ENCODE assay signal across 8 cellular contexts in genomic region chr5:172420215-172420934, GRCh38. TPM values are rescaled to one million over a fixed set of nuclear protein-coding genes. Genes with fewer than 3 reads are reported as not detected.
DNase-seq lines count a peak whose midpoint lies in the region; ATAC-seq, FAIRE-seq and TF ChIP-seq lines count a peak whose summit lies in the region.

No MANE protein-coding gene starts in this region.

- DNase-seq in G401 (ENCODE audit: low spot score) (peak; percentile 89), NCI-H1694 treated with DMSO at 0.1 percent for 48 hours (lab: John Stamatoyannopoulos, UW) (peak; percentile 21), cardiac fibroblast (ENCODE audit: low read depth in 2 of 2) (peak; percentile 87 to 98), HepG2 (ENCODE audit: low spot score) (peak; percentile 91), amniotic stem cell (lab: John Stamatoyannopoulos, UW) (no peak), NCI-H2227 (lab: John Stamatoyannopoulos, UW; ENCODE audit: unreplicated experiment) (no peak), NCI-H1092 treated with DMSO at 0.1 percent for 48 hours (lab: John Stamatoyannopoulos, UW) (no peak)

- peak; percentile 92 for ATAC-seq in HepG2

- H3K4me2 ChIP-seq in HepG2 (ENCODE audit: low read depth, low read length), result peak overlapping the region; percentile 55

- POLR2A ChIA-PET in HepG2 (lab: Yijun Ruan, JAX), result no interaction called here

- in situ Hi-C loops in G401 (cut with HindIII; ENCODE audit: low sequenced_read_pairs), result no loop called here
- in situ Hi-C loops in HepG2 (cut with HindIII; ENCODE audit: extremely low pct_ligation_motif_present, low pct_unique_long_range_greater_than_20kb), result no loop called here

- H3K4me1 ChIP-seq in HepG2 (ENCODE audit: insufficient read depth, low read length) (peaks cover 58% of the 10 kb centered on the region), thymus (ENCODE audit: control insufficient read depth, insufficient read depth, low read length) (no peaks in the 10 kb centered on the region)

- H3K36me3 ChIP-seq in HepG2 (replicated peaks in 1 of 2; ENCODE audit: control insufficient read depth in 1 of 2, insufficient read depth in 2 of 2, low read length in 2 of 2) (no peaks in the 10 kb centered on the region; a peak in 1 of 5 replicates), thymus (ENCODE audit: control insufficient read depth, insufficient read depth) (no peaks in the 10 kb centered on the region)

- 15% methylated on average over 10 of the region's 10 CpGs for WGBS in HepG2 (ENCODE audit: low lambda C conversion rate)
- 88% methylated on average over 10 of the region's 10 CpGs for WGBS in thymus

- no peak for TF ChIP-seq RAD21 in HepG2 (CRISPR knock-in tag; IDR thresholded peaks at IDR 0.05)

- no peaks in the 10 kb centered on the region for H3K9me3 ChIP-seq in HepG2 (ENCODE audit: low read length)
- no peaks in the 10 kb centered on the region for H3K9me3 ChIP-seq in thymus (ENCODE audit: control insufficient read depth)

- intact Hi-C loops in HepG2 (cut with micrococcal nuclease; ENCODE audit: unreplicated experiment), result no loop called here

- FAIRE-seq in HepG2 (lab: Jason Lieb, UNC), result peak; percentile 96

- CTCF ChIA-PET in HepG2 (lab: Yijun Ruan, JAX; ENCODE audit: low intra/inter-chr PET ratio, low total read pairs), result no interaction called here

- TSS peak; percentile 47 for BruUV-seq in HepG2 (replicated peaks; lab: Mats Ljungman, UMichigan)

- no peak for TF ChIP-seq EP300 in HepG2 (IDR thresholded peaks at IDR 0.05; ENCODE audit: low read depth in 2 of 2, low read length in 2 of 2)
- TF ChIP-seq EP300 in HepG2 (CRISPR knock-in tag; IDR thresholded peaks at IDR 0.05; ENCODE audit: borderline replicate concordance), result no peak

- H3K27me3 ChIP-seq in HepG2 (ENCODE audit: control insufficient read depth in 1 of 2, insufficient read depth in 2 of 2, low read length in 2 of 2), result no peaks in the 10 kb centered on the region
- H3K27me3 ChIP-seq in thymus (ENCODE audit: control insufficient read depth, insufficient read depth), result no peaks in the 10 kb centered on the region

- H2AFZ ChIP-seq in HepG2 (ENCODE audit: low read length), result no peak overlapping the region

- H3K27ac ChIP-seq in HepG2 (ENCODE audit: extremely low read length, insufficient read depth, low read length) (peak overlapping the region; percentile 16), thymus (ENCODE audit: low read depth) (peak overlapping the region; percentile 69)

- no peak overlapping the region for H3K4me3 ChIP-seq in cardiac fibroblast (replicated peaks in 1 of 2; ENCODE audit: low read depth in 2 of 2, low read length in 2 of 2)
- H3K4me3 ChIP-seq in HepG2 (replicated peaks in 1 of 3; ENCODE audit: insufficient read depth in 1 of 3, low read depth in 2 of 3, low read length in 3 of 3), result peak overlapping the region in 2 of 3 experiments; percentile 10 to 30; a peak in 2 of 6 replicates
- no peak overlapping the region for H3K4me3 ChIP-seq in thymus (ENCODE audit: low read length)

- TF ChIP-seq CTCF in cardiac fibroblast (IDR thresholded peaks at IDR 0.05; ENCODE audit: low read depth, low read length), result no peak
- no peak for TF ChIP-seq CTCF in HepG2 (CRISPR knock-in tag; IDR thresholded peaks at IDR 0.05)

- H4K20me1 ChIP-seq in HepG2 (ENCODE audit: insufficient read depth, low read length), result no peaks in the 10 kb centered on the region

- H3K79me2 ChIP-seq in HepG2 (ENCODE audit: insufficient read depth, low read length), result no peaks in the 10 kb centered on the region

- H3K9ac ChIP-seq in HepG2 (ENCODE audit: insufficient read depth, low read depth, low read length), result no peak overlapping the region

- no peak for TF ChIP-seq POLR2A in HepG2 (IDR thresholded peaks at IDR 0.05; ENCODE audit: insufficient read depth in 1 of 2, low read depth in 2 of 2, low read length in 2 of 2)

TF ChIP-seq in HepG2, 621 proteins besides CTCF, POLR2A, EP300 and RAD21 (continues in another document):
- TF ChIP-seq NR2C2 (CRISPR knock-in tag; IDR thresholded peaks at IDR 0.05; ENCODE audit: borderline replicate concordance), result peak; percentile 39; the same call in 1 of the 2 replicates
- no peak for TF ChIP-seq DNMT3B (CRISPR knock-in tag; conservative IDR thresholded peaks at IDR 0.05)
- TF ChIP-seq CREB1 (IDR thresholded peaks at IDR 0.05), result peak; percentile 70
- peak; percentile 88 for TF ChIP-seq CREB1 (CRISPR knock-in tag; IDR thresholded peaks at IDR 0.05)
- TF ChIP-seq TBX3 (IDR thresholded peaks at IDR 0.05; ENCODE audit: borderline replicate concordance), result peak; percentile 41; the same call in 1 of the 2 replicates
- TF ChIP-seq CBX5 (CRISPR knock-in tag; IDR thresholded peaks at IDR 0.05; ENCODE audit: borderline replicate concordance), result no peak
- no peak for TF ChIP-seq ZNF879 (CRISPR knock-in tag; IDR thresholded peaks at IDR 0.05)
- peak; percentile 69; the same call in 1 of the 2 replicates for TF ChIP-seq ETV5 (CRISPR knock-in tag; IDR thresholded peaks at IDR 0.05; ENCODE audit: borderline replicate concordance)
- peak; percentile 38; the same call in 1 of the 2 replicates for TF ChIP-seq HNF1B (CRISPR knock-in tag; IDR thresholded peaks at IDR 0.05)
- peak; percentile 39; the same call in 1 of the 2 replicates for TF ChIP-seq HNF4G (IDR thresholded peaks at IDR 0.05; ENCODE audit: borderline replicate concordance, low read depth, low read length)
- TF ChIP-seq HNF4G (CRISPR knock-in tag; IDR thresholded peaks at IDR 0.05; ENCODE audit: borderline replicate concordance, low read depth), result no peak
- TF ChIP-seq FOXO1 (CRISPR knock-in tag; IDR thresholded peaks at IDR 0.05), result peak; percentile 29; the same call in 1 of the 2 replicates
- TF ChIP-seq RFX5 (IDR thresholded peaks at IDR 0.05; ENCODE audit: low read depth, low read length), result no peak
- TF ChIP-seq NFYC (CRISPR knock-in tag; IDR thresholded peaks at IDR 0.05), result peak; percentile 99
- peak; percentile 100 for TF ChIP-seq NFYB (CRISPR knock-in tag; IDR thresholded peaks at IDR 0.05)
- TF ChIP-seq, protein P1, sequence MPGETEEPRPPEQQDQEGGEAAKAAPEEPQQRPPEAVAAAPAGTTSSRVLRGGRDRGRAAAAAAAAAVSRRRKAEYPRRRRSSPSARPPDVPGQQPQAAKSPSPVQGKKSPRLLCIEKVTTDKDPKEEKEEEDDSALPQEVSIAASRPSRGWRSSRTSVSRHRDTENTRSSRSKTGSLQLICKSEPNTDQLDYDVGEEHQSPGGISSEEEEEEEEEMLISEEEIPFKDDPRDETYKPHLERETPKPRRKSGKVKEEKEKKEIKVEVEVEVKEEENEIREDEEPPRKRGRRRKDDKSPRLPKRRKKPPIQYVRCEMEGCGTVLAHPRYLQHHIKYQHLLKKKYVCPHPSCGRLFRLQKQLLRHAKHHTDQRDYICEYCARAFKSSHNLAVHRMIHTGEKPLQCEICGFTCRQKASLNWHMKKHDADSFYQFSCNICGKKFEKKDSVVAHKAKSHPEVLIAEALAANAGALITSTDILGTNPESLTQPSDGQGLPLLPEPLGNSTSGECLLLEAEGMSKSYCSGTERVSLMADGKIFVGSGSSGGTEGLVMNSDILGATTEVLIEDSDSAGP (CRISPR knock-in tag; IDR thresholded peaks at IDR 0.05; ENCODE audit: borderline replicate concordance), result 0 out of 2 replicates have a peak, but pooled peaks have one; percentile 25
- TF ChIP-seq RBM39 (IDR thresholded peaks at IDR 0.05; ENCODE audit: low read depth, low read length, poor library complexity, severe bottlenecking), result no peak
- no peak for TF ChIP-seq ZNF605 (CRISPR knock-in tag; IDR thresholded peaks at IDR 0.05)
- TF ChIP-seq HNRNPL (IDR thresholded peaks at IDR 0.05; ENCODE audit: low read depth, low read length), result no peak

RNA-seq across cellular contexts. Expression of gene SH3PXD2B, which starts 34.0 kb away (rescaled TPM):
- total RNA-seq in G401 (2014; rRNA removed; shearing (Covaris generic)), result 6.2 and 17.7 TPM in 2 replicates
- total RNA-seq in HepG2 (2016; rRNA removed; fragmentation: Illumina TruSeq; extraction: Trizol), result 3.4 and 3.8 TPM in 2 replicates
- total RNA-seq in HepG2 (2016; cell fraction: cytosol; rRNA removed; fragmentation: Illumina TruSeq; extraction: Trizol; ENCODE audit: low read depth), result 1.1 and 1.3 TPM in 2 replicates
- total RNA-seq in HepG2 (2016; cell fraction: insoluble cytoplasmic fraction; rRNA removed; fragmentation: Illumina TruSeq; extraction: Trizol), result 3.2 and 3.8 TPM in 2 replicates
- 1.5 and 2.4 TPM in 2 replicates for total RNA-seq in HepG2 (2016; cell fraction: membrane; rRNA removed; fragmentation: Illumina TruSeq; extraction: Trizol)
- 3.8 TPM in 2 replicates for total RNA-seq in HepG2 (2016; cell fraction: nucleus; rRNA removed; fragmentation: Illumina TruSeq; extraction: Trizol)
- 4.6 and 5.3 TPM in 2 replicates for polyA plus RNA-seq in HepG2 (2011; rRNA removed)
- 1.9 and 2.4 TPM in 2 replicates for polyA plus RNA-seq in HepG2 (2011; cell fraction: cytosol; rRNA removed)
- polyA plus RNA-seq in HepG2 (2011; cell fraction: nucleus; rRNA removed), result 6.3 and 6.6 TPM in 2 replicates
- 3.7 and 4.6 TPM in 2 replicates for polyA plus RNA-seq in HepG2 (2012)
- 0.45 and 0.58 TPM in 2 replicates for polyA plus RNA-seq in HepG2 (2016; cell fraction: cytosol; fragmentation: Illumina TruSeq; extraction: Trizol; ENCODE audit: low read depth)
- 4.5 and 5.7 TPM in 2 replicates for polyA plus RNA-seq in HepG2 (2016; cell fraction: insoluble cytoplasmic fraction; fragmentation: Illumina TruSeq; extraction: Trizol; ENCODE audit: low read depth)
- 0.58 and 1.3 TPM in 2 replicates for polyA plus RNA-seq in HepG2 (2016; cell fraction: membrane; fragmentation: Illumina TruSeq; extraction: Trizol; ENCODE audit: low read depth)
- 4.4 and 5.5 TPM in 2 replicates for polyA plus RNA-seq in HepG2 (2016; cell fraction: nucleus; fragmentation: Illumina TruSeq; extraction: Trizol; ENCODE audit: insufficient read depth, low read depth)
- 6.5 and 8.9 TPM in 2 replicates for polyA minus RNA-seq in HepG2 (2011; rRNA and poly(A)+ RNA removed; ENCODE audit: low replicate concordance)
- polyA minus RNA-seq in HepG2 (2011; cell fraction: cytosol; rRNA and poly(A)+ RNA removed), result 4.5 and 5.0 TPM in 2 replicates
- 4.5 and 4.7 TPM in 2 replicates for polyA minus RNA-seq in HepG2 (2011; cell fraction: nucleus; rRNA and poly(A)+ RNA removed)
- 7.3 TPM for polyA plus RNA-seq in thymus

Comparison
In these comparisons a context has a peak if more than half of its experiments do, and no peak if none do; other contexts are left out.
1. DNase-seq: peak in G401 (single experiment), NCI-H1694 treated with DMSO at 0.1 percent for 48 hours (single experiment), cardiac fibroblast (2 of 2) and HepG2 (single experiment); none in amniotic stem cell (single experiment), NCI-H2227 (single experiment) and NCI-H1092 treated with DMSO at 0.1 percent for 48 hours (single experiment).
2. H3K4me3 ChIP-seq: peak in HepG2 (2 of 3); none in cardiac fibroblast (0 of 2) and thymus (single experiment).